27 cellular contexts compared by ENCODE assay signal in the genomic region with DNA sequence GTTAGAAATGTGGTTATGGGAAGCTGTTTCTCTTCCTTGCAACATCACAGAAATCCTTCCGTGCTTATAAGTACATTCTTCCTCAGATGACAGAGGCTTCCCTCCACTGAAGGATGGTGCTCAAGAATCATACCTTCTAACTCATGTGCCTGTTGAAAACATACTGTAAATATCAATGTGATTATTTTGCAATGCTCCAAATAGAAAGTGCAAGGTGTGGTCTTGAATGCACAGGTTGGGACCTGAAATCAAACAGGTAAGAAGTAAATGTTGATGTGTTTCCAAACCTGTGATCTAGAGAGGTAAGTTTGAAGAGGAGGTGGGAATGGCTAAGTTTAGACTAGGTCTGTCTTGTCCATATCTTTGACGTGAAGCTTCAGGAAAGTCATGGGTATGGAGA.
A peak's percentile ranks its signal among the peaks of the same experiment; 100 is the strongest.
DNase-seq lines count a peak whose midpoint lies in the region; ATAC-seq, FAIRE-seq and TF ChIP-seq lines count a peak whose summit lies in the region.
"Had no signal": no experiment of that assay in that cellular context is flagged by ENCODE, and none has a peak within 500 bp of the region (broad histone marks: within the 10 kb centered on the region; RNA-seq: fewer than 3 reads in every experiment).

No MANE protein-coding gene starts in this region.

- H3K4me3 ChIP-seq in K562, result no peak overlapping the region
- H3K4me3 ChIP-seq in epithelial cell of esophagus (ENCODE audit: low read length), result no peak overlapping the region
- no peak overlapping the region for H3K4me3 ChIP-seq in keratinocyte (ENCODE audit: control insufficient read depth in 2 of 3, extremely low read depth in 1 of 3, insufficient read depth in 2 of 3, low read depth in 1 of 3, low read length in 3 of 3)
- H3K4me3 ChIP-seq: BLaER1, GM12878 had no signal

- no peak for TF ChIP-seq RAD21 in K562 (CRISPR knock-in tag; conservative IDR thresholded peaks at IDR 0.05 in 1 of 2, IDR thresholded peaks at IDR 0.05 in 1 of 2)

- H3K27me3 ChIP-seq in K562 (ENCODE audit: control insufficient read depth in 2 of 2, insufficient read depth in 2 of 2, low read length in 2 of 2), result no peaks in the 10 kb centered on the region
- H3K27me3 ChIP-seq in keratinocyte (ENCODE audit: control insufficient read depth, extremely low read depth, insufficient read depth, low read length), result no peaks in the 10 kb centered on the region
- H3K27me3 ChIP-seq: BE2C, BLaER1 had no signal

- FAIRE-seq in K562 (lab: Jason Lieb, UNC) (no peak), keratinocyte (lab: Jason Lieb, UNC) (peak; percentile 58)
- FAIRE-seq: A204.1, GM12878, GM12892, GM18507 had no signal

- H3K36me3 ChIP-seq in K562 (ENCODE audit: control insufficient read depth, insufficient read depth, low read length) (no peaks in the 10 kb centered on the region), keratinocyte (ENCODE audit: control insufficient read depth in 2 of 2, extremely low read depth in 1 of 2, insufficient read depth in 2 of 2, low read length in 2 of 2) (no peaks in the 10 kb centered on the region)
- H3K36me3 ChIP-seq: BE2C, BLaER1 had no signal

- 41% methylated on average over 2 of the region's 2 CpGs for WGBS in K562 (ENCODE audit: insufficient coverage, low coverage, missing lambda C conversion rate)

- no peak overlapping the region for H3K27ac ChIP-seq in K562 (ENCODE audit: extremely low read depth, low read depth, low read length)
- no peak overlapping the region for H3K27ac ChIP-seq in keratinocyte (ENCODE audit: control insufficient read depth, insufficient read depth, low read length)
- H3K27ac ChIP-seq: BLaER1 had no signal

- H3K9me3 ChIP-seq in K562 (replicated peaks; ENCODE audit: control insufficient read depth, insufficient read depth, low read depth, low read length), result no peaks in the 10 kb centered on the region
- no peaks in the 10 kb centered on the region for H3K9me3 ChIP-seq in keratinocyte (ENCODE audit: control insufficient read depth, low read depth, low read length)
- H3K9me3 ChIP-seq: BE2C, BLaER1 had no signal

- ATAC-seq in K562, result no peak
- ATAC-seq in esophagus mucosa, result peak; percentile 50
- ATAC-seq in GM19023 (IDR thresholded peaks at IDR 0.05; ENCODE audit: unreplicated experiment), result no peak
- ATAC-seq in GM18909 (IDR thresholded peaks at IDR 0.05; ENCODE audit: poor library complexity, unreplicated experiment), result no peak
- ATAC-seq: GM12878 had no signal

- POLR2A ChIA-PET in K562 (lab: Yijun Ruan, JAX), result interaction anchor here (0.8 to 1.4 kb wide), 2 partner anchors 10 to 251 kb away, joined by 3 to 4 read pairs; no protein-coding TSS in a partner anchor
- POLR2A ChIA-PET in HEK293T (lab: Yijun Ruan, JAX), result no interaction called here

- no peaks in the 10 kb centered on the region for H3K9me1 ChIP-seq in K562 (ENCODE audit: control insufficient read depth, insufficient read depth, low read length)
- H3K9me1 ChIP-seq in keratinocyte (ENCODE audit: control insufficient read depth, extremely low read depth, insufficient read depth, low read length), result no peaks in the 10 kb centered on the region

- dilution Hi-C loops in keratinocyte (cut with MboI; ENCODE audit: extremely low pct_ligation_motif_present, low sequenced_read_pairs), result no loop called here

- BruUV-seq in K562 (replicated peaks; lab: Mats Ljungman, UMichigan), result no TSS peak

- intact Hi-C loops in K562 (cut with micrococcal nuclease), result no loop called here

- in situ Hi-C loops in K562 (cut with MboI) (no loop called here), ACHN (cut with HindIII; ENCODE audit: low pct_ligation_motif_present, low pct_unique_long_range_greater_than_20kb, low sequenced_read_pairs) (no loop called here)

- no peak for TF ChIP-seq POLR2A in K562 (conservative IDR thresholded peaks at IDR 0.05)

- H3K4me1 ChIP-seq in K562 (replicated peaks in 1 of 2; ENCODE audit: control insufficient read depth in 2 of 2, insufficient read depth in 2 of 2, low read length in 2 of 2), result peaks cover 3 to 18% of the 10 kb centered on the region in 2 experiments; a peak in 4 of 5 replicates
- H3K4me1 ChIP-seq in keratinocyte (ENCODE audit: control insufficient read depth, extremely low read depth, insufficient read depth, low read length), result peaks cover 28% of the 10 kb centered on the region
- H3K4me1 ChIP-seq: BE2C, BLaER1 had no signal

- H3K9ac ChIP-seq in K562 (ENCODE audit: insufficient read depth in 1 of 2, low read depth in 2 of 2, low read length in 2 of 2) (no peak overlapping the region), keratinocyte (ENCODE audit: control insufficient read depth, extremely low read depth, insufficient read depth, low read length) (no peak overlapping the region)
- H3K9ac ChIP-seq: BLaER1 had no signal

- TF ChIP-seq EP300 in K562 (IDR thresholded peaks at IDR 0.05; ENCODE audit: low read length), result no peak

- H3K79me2 ChIP-seq in K562 (ENCODE audit: control insufficient read depth, insufficient read depth, low read length) (no peaks in the 10 kb centered on the region), keratinocyte (ENCODE audit: control insufficient read depth, insufficient read depth, low read length) (no peaks in the 10 kb centered on the region)

- H3K4me2 ChIP-seq in K562 (ENCODE audit: insufficient read depth, low read length), result no peak overlapping the region
- H3K4me2 ChIP-seq in keratinocyte (ENCODE audit: control insufficient read depth, extremely low read depth, insufficient read depth, low read depth, low read length), result no peak overlapping the region
- H3K4me2 ChIP-seq: BLaER1 had no signal

- no peak for TF ChIP-seq CTCF in K562 (IDR thresholded peaks at IDR 0.05 in 2 of 3, conservative IDR thresholded peaks at IDR 0.05 in 1 of 3; ENCODE audit: insufficient read depth in 2 of 3, low read depth in 1 of 3, low read length in 3 of 3)
- no peak for TF ChIP-seq CTCF in epithelial cell of esophagus (IDR thresholded peaks at IDR 0.05; ENCODE audit: insufficient read depth, low read depth, low read length, missing control alignments)
- TF ChIP-seq CTCF in keratinocyte (optimal IDR thresholded peaks at IDR 0.05 in 1 of 3, IDR thresholded peaks at IDR 0.05 in 1 of 3, conservative IDR thresholded peaks at IDR 0.05 in 1 of 3; ENCODE audit: extremely low read depth in 1 of 3, insufficient read depth in 2 of 3, low read length in 3 of 3), result no peak

- CTCF ChIA-PET in K562 (lab: Yijun Ruan, JAX; ENCODE audit: low intra/inter-chr PET ratio) (no interaction called here), HEK293T (lab: Yijun Ruan, JAX) (no interaction called here)

- H2AFZ ChIP-seq in K562 (ENCODE audit: low read depth, low read length) (0 out of 2 replicates have a peak overlapping the region, but pooled peaks have one; percentile 17), keratinocyte (ENCODE audit: control insufficient read depth, low read length) (no peak overlapping the region)

- H4K20me1 ChIP-seq in K562 (replicated peaks; ENCODE audit: control insufficient read depth, insufficient read depth, low read length) (no peaks in the 10 kb centered on the region), keratinocyte (ENCODE audit: control insufficient read depth, extremely low read depth, insufficient read depth, low read length) (no peaks in the 10 kb centered on the region)
- H4K20me1 ChIP-seq: BLaER1 had no signal

- DNase-seq in K562 (ENCODE audit: extremely low read depth in 1 of 4, low spot score in 3 of 4), result no peak
- peak; percentile 52 for DNase-seq in epithelial cell of esophagus (ENCODE audit: low read depth)
- DNase-seq in keratinocyte (ENCODE audit: low read depth, low spot score), result no peak
- no peak for DNase-seq in ACHN
- no peak for DNase-seq in HEK293T (ENCODE audit: extremely low spot score)
- DNase-seq: 8988T; BE2C; C1 segment of cervical spinal cord; CD4-positive, alpha-beta memory T cell; CD4-positive, CD25-positive, alpha-beta regulatory T cell; CD8-positive, alpha-beta memory T cell; COR-L47; DMS 273 treated with DMSO at 0.1 percent for 48 hours; DMS153; DMS53; DMS79; DND-41; EL; GDM1 had no signal

TF ChIP-seq in HEK293T, 16 proteins besides CTCF, POLR2A, EP300 and RAD21:
- TF ChIP-seq FOXK2 (IDR thresholded peaks at IDR 0.05) (no peak), ELF4 (IDR thresholded peaks at IDR 0.05) (no peak), CTBP1 (IDR thresholded peaks at IDR 0.05; ENCODE audit: borderline replicate concordance) (no peak), L3MBTL2 (conservative IDR thresholded peaks at IDR 0.05) (no peak), FOXA1 (IDR thresholded peaks at IDR 0.05) (no peak), ZNF384 (IDR thresholded peaks at IDR 0.05) (no peak), FOXM1 (IDR thresholded peaks at IDR 0.05; ENCODE audit: borderline replicate concordance) (no peak), SUZ12 (IDR thresholded peaks at IDR 0.05) (no peak), HDGF (IDR thresholded peaks at IDR 0.05; ENCODE audit: borderline replicate concordance) (no peak)
- TF ChIP-seq, protein P1, sequence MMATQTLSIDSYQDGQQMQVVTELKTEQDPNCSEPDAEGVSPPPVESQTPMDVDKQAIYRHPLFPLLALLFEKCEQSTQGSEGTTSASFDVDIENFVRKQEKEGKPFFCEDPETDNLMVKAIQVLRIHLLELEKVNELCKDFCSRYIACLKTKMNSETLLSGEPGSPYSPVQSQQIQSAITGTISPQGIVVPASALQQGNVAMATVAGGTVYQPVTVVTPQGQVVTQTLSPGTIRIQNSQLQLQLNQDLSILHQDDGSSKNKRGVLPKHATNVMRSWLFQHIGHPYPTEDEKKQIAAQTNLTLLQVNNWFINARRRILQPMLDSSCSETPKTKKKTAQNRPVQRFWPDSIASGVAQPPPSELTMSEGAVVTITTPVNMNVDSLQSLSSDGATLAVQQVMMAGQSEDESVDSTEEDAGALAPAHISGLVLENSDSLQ (IDR thresholded peaks at IDR 0.05), result no peak
